12 cellular contexts compared by ENCODE assay signal in the genomic region with DNA sequence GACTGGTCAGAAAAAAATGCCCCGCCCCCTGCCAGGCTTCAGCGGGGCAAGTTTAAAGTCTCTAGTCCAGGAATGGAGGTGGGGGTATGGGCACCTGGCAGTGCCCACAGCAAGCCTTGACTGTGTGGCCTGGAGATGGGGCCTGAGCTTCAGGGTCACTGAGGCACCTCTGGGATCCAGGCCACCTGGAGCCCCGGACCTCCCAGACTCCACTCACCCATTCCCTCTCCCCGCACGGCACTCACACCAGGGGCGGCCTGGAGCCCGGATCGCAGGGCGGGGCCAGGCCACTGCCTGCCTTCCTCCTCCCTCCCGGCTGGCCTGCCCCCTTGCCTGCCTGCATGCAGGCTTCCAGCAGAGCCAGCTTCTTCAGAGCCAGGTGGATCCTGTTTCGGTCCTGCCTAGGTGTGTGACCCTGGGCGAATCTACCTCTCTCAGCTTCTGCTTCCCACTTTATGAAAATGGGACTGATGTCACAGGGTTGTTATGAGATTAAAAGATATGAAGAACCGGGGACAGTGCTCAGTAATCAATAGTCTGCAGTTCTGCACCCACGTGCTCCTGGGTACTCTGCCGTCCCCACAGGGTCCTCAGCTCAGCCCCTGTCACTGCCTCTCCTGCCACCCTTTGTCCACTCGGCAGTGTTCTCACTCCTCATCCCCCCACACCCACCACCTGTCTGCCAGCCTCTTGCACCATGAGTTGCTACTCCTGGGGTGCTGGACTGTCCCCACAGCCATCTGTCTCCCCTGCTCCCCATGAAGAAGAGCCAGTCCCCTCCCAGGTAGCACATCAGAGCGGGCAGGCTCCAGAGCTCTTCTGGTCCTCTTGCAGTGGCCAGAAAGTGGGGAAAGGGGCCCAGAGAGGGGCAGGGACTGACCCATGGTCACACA. TPM values are rescaled to one million over a fixed set of nuclear protein-coding genes. Genes with fewer than 3 reads are reported as not detected.
DNase-seq lines count a peak whose midpoint lies in the region; ATAC-seq and TF ChIP-seq lines count a peak whose summit lies in the region.
"Had no signal": no experiment of that assay in that cellular context is flagged by ENCODE, and none has a peak within 500 bp of the region (broad histone marks: within the 10 kb centered on the region; RNA-seq: fewer than 3 reads in every experiment).

No MANE protein-coding gene starts in this region.

- peak overlapping the region; percentile 11 for H3K4me3 Mint-ChIP-seq in CD4-positive, alpha-beta T cell
- H3K4me3 Mint-ChIP-seq in glutamatergic neuron (ENCODE audit: unreplicated experiment) (no peak overlapping the region), nephron progenitor cell (no peak overlapping the region)
- H3K4me3 Mint-ChIP-seq: activated CD4-positive, alpha-beta memory T cell treated with anti-CD3 and anti-CD28 coated beads for 36 hours had no signal

- no peaks in the 10 kb centered on the region for H3K9me3 Mint-ChIP-seq in CD4-positive, alpha-beta T cell
- peaks cover 4% of the 10 kb centered on the region for H3K9me3 Mint-ChIP-seq in glutamatergic neuron (ENCODE audit: unreplicated experiment)
- H3K9me3 Mint-ChIP-seq in nephron progenitor cell, result no peaks in the 10 kb centered on the region
- H3K9me3 Mint-ChIP-seq: activated CD4-positive, alpha-beta memory T cell treated with anti-CD3 and anti-CD28 coated beads for 36 hours had no signal

- no peak overlapping the region for H3K27ac ChIP-seq in CD4-positive, alpha-beta T cell (ENCODE audit: low read depth, low read length)
- H3K27ac ChIP-seq in testis, result no peak overlapping the region

- DNase-seq in CD4-positive, alpha-beta T cell, result no peak
- DNase-seq in NCI-H2227 treated with DMSO at 0.1 percent for 48 hours (lab: John Stamatoyannopoulos, UW), result peak; percentile 18
- peak; percentile 65 for DNase-seq in glutamatergic neuron
- peak; percentile 40 for DNase-seq in nephron progenitor cell
- DNase-seq in testis, result no peak
- no peak for DNase-seq in MG63
- no peak for DNase-seq in NCI-H146 (lab: John Stamatoyannopoulos, UW)
- DNase-seq: activated CD4-positive, alpha-beta memory T cell treated with anti-CD3 and anti-CD28 coated beads for 36 hours; DMS79; nucleus accumbens; SHP77 treated with DMSO at 0.1 percent for 48 hours had no signal

- CTCF ChIA-PET in CD4-positive, alpha-beta T cell (lab: Charles Lee), result interaction anchor here (1.1 kb wide), 1 partner anchor 10 kb away, joined by 3 read pairs; no protein-coding TSS in a partner anchor

- intact Hi-C loops in CD4-positive, alpha-beta T cell (cut with DNase I, micrococcal nuclease), result no loop called here
- intact Hi-C loops in testis (cut with DNase I; ENCODE audit: low total_unique reads), result no loop called here

- WGBS in testis, 2 donors, result 57 to 69% methylated on average over 17 of the region's 17 CpGs

- no peaks in the 10 kb centered on the region for H3K9me3 ChIP-seq in CD4-positive, alpha-beta T cell (ENCODE audit: control insufficient read depth, low read length)
- no peaks in the 10 kb centered on the region for H3K9me3 ChIP-seq in testis
- H3K9me3 ChIP-seq in MG63, result no peaks in the 10 kb centered on the region

- peaks cover 23% of the 10 kb centered on the region for H3K4me1 ChIP-seq in testis

- POLR2A ChIA-PET in CD4-positive, alpha-beta T cell (lab: Charles Lee), result no interaction called here

- peaks cover 22% of the 10 kb centered on the region for H3K4me1 Mint-ChIP-seq in CD4-positive, alpha-beta T cell (ENCODE audit: low read depth)
- H3K4me1 Mint-ChIP-seq in glutamatergic neuron (ENCODE audit: low read depth, unreplicated experiment), result peaks cover 5% of the 10 kb centered on the region
- H3K4me1 Mint-ChIP-seq in nephron progenitor cell, result peaks cover 16% of the 10 kb centered on the region

- H3K36me3 Mint-ChIP-seq in CD4-positive, alpha-beta T cell (ENCODE audit: low read depth), result peaks cover 46% of the 10 kb centered on the region
- H3K36me3 Mint-ChIP-seq in glutamatergic neuron (ENCODE audit: unreplicated experiment), result no peaks in the 10 kb centered on the region
- H3K36me3 Mint-ChIP-seq in nephron progenitor cell (ENCODE audit: low read depth), result no peaks in the 10 kb centered on the region

- H3K36me3 ChIP-seq in testis (ENCODE audit: low read depth, missing control alignments), result no peaks in the 10 kb centered on the region
- H3K36me3 ChIP-seq in MG63, result peaks cover 17% of the 10 kb centered on the region

- no peak for TF ChIP-seq POLR2A in testis (IDR thresholded peaks at IDR 0.05)

- H3K4me3 ChIP-seq in testis, result no peak overlapping the region
- H3K4me3 ChIP-seq in MG63, result no peak overlapping the region

- no peaks in the 10 kb centered on the region for H3K27me3 ChIP-seq in CD4-positive, alpha-beta T cell (ENCODE audit: control insufficient read depth, insufficient read depth, low read length)
- H3K27me3 ChIP-seq in testis (no peaks in the 10 kb centered on the region), MG63 (no peaks in the 10 kb centered on the region)

- ATAC-seq in CD4-positive, alpha-beta T cell (ENCODE audit: poor library complexity), result no peak
- ATAC-seq in HG02642 (IDR thresholded peaks at IDR 0.05; ENCODE audit: poor library complexity, unreplicated experiment), result no peak

- H3K27me3 Mint-ChIP-seq in CD4-positive, alpha-beta T cell, result peaks cover 24% of the 10 kb centered on the region
- H3K27me3 Mint-ChIP-seq in glutamatergic neuron (ENCODE audit: unreplicated experiment), result peaks cover 5% of the 10 kb centered on the region
- peaks cover 33% of the 10 kb centered on the region for H3K27me3 Mint-ChIP-seq in nephron progenitor cell (ENCODE audit: low read depth, poor library complexity)

- no peak overlapping the region for H3K27ac Mint-ChIP-seq in CD4-positive, alpha-beta T cell
- H3K27ac Mint-ChIP-seq in glutamatergic neuron (ENCODE audit: unreplicated experiment) (no peak overlapping the region), nephron progenitor cell (no peak overlapping the region)
- H3K27ac Mint-ChIP-seq: activated CD4-positive, alpha-beta memory T cell treated with anti-CD3 and anti-CD28 coated beads for 36 hours had no signal

- no peak for TF ChIP-seq CTCF in CD4-positive, alpha-beta T cell (IDR thresholded peaks at IDR 0.05)
- TF ChIP-seq CTCF in glutamatergic neuron (IDR thresholded peaks at IDR 0.05; ENCODE audit: partially characterized antibody, unreplicated experiment) (no peak), nephron progenitor cell (IDR thresholded peaks at IDR 0.05) (no peak), testis (IDR thresholded peaks at IDR 0.05) (no peak)

RNA-seq across cellular contexts. Expression of gene TCAP, which starts 1.2 kb away (rescaled TPM):
- 1 to 10 TPM; 6.4 TPM for total RNA-seq in CD4-positive, alpha-beta T cell
- 2.3 TPM for total RNA-seq in glutamatergic neuron (ENCODE audit: unreplicated experiment)
- total RNA-seq in testis, result 1 to 10 TPM; 3.0 to 6.0 TPM
- polyA plus RNA-seq in testis (ENCODE audit: insufficient read depth, low read depth, low replicate concordance), result 49.8 TPM
- total RNA-seq in MG63 (2014; rRNA removed; shearing (Covaris generic); ENCODE audit: low replicate concordance), result 0.07 TPM in 1 of 2 replicates, not detected in the other

RNA-seq across cellular contexts. Expression of gene PNMT, which starts 4.3 kb away (rescaled TPM):
- total RNA-seq in CD4-positive, alpha-beta T cell, result under 1 TPM in 1 of 2 experiments, not detected in 1; 0.47 TPM
- total RNA-seq in glutamatergic neuron (ENCODE audit: unreplicated experiment), result not detected
- total RNA-seq in testis, result 1 to 10 TPM; 2.6 to 2.7 TPM
- polyA plus RNA-seq in testis (ENCODE audit: insufficient read depth, low read depth, low replicate concordance), result 2.9 TPM
- not detected in 2 replicates for total RNA-seq in MG63 (2014; rRNA removed; shearing (Covaris generic); ENCODE audit: low replicate concordance)
- total RNA-seq: activated CD4-positive, alpha-beta memory T cell treated with anti-CD3 and anti-CD28 coated beads for 36 hours had no signal

RNA-seq across cellular contexts. Expression of gene PGAP3, which starts 23.9 kb away (rescaled TPM):
- total RNA-seq in CD4-positive, alpha-beta T cell, result 10 to 100 TPM; 26.1 to 30.7 TPM
- total RNA-seq in glutamatergic neuron (ENCODE audit: unreplicated experiment), result 10.7 TPM
- 10 to 100 TPM; 28.6 to 37.4 TPM for total RNA-seq in testis
- 21.1 TPM for polyA plus RNA-seq in testis (ENCODE audit: insufficient read depth, low read depth, low replicate concordance)
- 9.5 and 29.2 TPM in 2 replicates for total RNA-seq in MG63 (2014; rRNA removed; shearing (Covaris generic); ENCODE audit: low replicate concordance)

RNA-seq across cellular contexts. Expression of gene STARD3, which starts 27.0 kb away (rescaled TPM):
- total RNA-seq in CD4-positive, alpha-beta T cell, result 10 to 100 TPM; 96.5 to 99.9 TPM
- total RNA-seq in glutamatergic neuron (ENCODE audit: unreplicated experiment) (48.0 TPM), testis (100 to 1,000 TPM; 265 to 352 TPM)
- polyA plus RNA-seq in testis (ENCODE audit: insufficient read depth, low read depth, low replicate concordance), result 102 TPM
- total RNA-seq in MG63 (2014; rRNA removed; shearing (Covaris generic); ENCODE audit: low replicate concordance), result 55.2 and 61.8 TPM in 2 replicates

RNA-seq across cellular contexts. Expression of gene ERBB2, which starts 35.9 kb away (rescaled TPM):
- 1 to 10 TPM; 2.4 to 4.6 TPM for total RNA-seq in CD4-positive, alpha-beta T cell
- 14.5 TPM for total RNA-seq in glutamatergic neuron (ENCODE audit: unreplicated experiment)
- total RNA-seq in testis, result 10 to 100 TPM; 32.1 to 40.0 TPM
- 32.1 TPM for polyA plus RNA-seq in testis (ENCODE audit: insufficient read depth, low read depth, low replicate concordance)
- total RNA-seq in MG63 (2014; rRNA removed; shearing (Covaris generic); ENCODE audit: low replicate concordance), result 19.8 and 30.8 TPM in 2 replicates

Comparison
In these comparisons a context has a peak if more than half of its experiments do, and no peak if none do; other contexts are left out.
1. DNase-seq: peak in NCI-H2227 treated with DMSO at 0.1 percent for 48 hours (single experiment), glutamatergic neuron (single experiment) and nephron progenitor cell (single experiment); none in CD4-positive, alpha-beta T cell (0 of 10), testis (single experiment), MG63 (single experiment) and NCI-H146 (single experiment).